ENCODE assay signal across 9 cellular contexts in genomic region chr19:40612831-40613668, GRCh38. TPM values are rescaled to one million over a fixed set of nuclear protein-coding genes. Genes with fewer than 3 reads are reported as not detected.
DNase-seq lines count a peak whose midpoint lies in the region; ATAC-seq, FAIRE-seq and TF ChIP-seq lines count a peak whose summit lies in the region.
"Had no signal": no experiment of that assay in that cellular context is flagged by ENCODE, and none has a peak within 500 bp of the region (broad histone marks: within the 10 kb centered on the region; RNA-seq: fewer than 3 reads in every experiment).

No MANE protein-coding gene starts in this region.

- peak overlapping the region; percentile 94 for H3K9ac ChIP-seq in astrocyte (ENCODE audit: low read length)

- H3K27ac Mint-ChIP-seq in T-cell (peak overlapping the region; percentile 93 to 95), astrocyte (ENCODE audit: unreplicated experiment) (no peak overlapping the region)

- CTCF ChIA-PET in T-cell (lab: Charles Lee) = interaction anchor here in 1 of 2 donors (0.6 kb wide), 2 partner anchors 12 to 14 kb away, joined by 3 read pairs; no protein-coding TSS in a partner anchor

- no peaks in the 10 kb centered on the region for H3K27me3 ChIP-seq in astrocyte (ENCODE audit: insufficient read depth, low read length)

- FAIRE-seq in astrocyte (lab: Jason Lieb, UNC) = no peak

- H2AFZ ChIP-seq in astrocyte (ENCODE audit: low read depth, low read length) = peak overlapping the region; percentile 67

- H3K4me1 Mint-ChIP-seq in T-cell (peaks cover 49 to 70% (median 68%) of the 10 kb centered on the region in 3 donors), astrocyte (ENCODE audit: low read depth, unreplicated experiment) (peaks cover 7% of the 10 kb centered on the region)

- H4K20me1 ChIP-seq in astrocyte (ENCODE audit: insufficient read depth, low read length) = no peaks in the 10 kb centered on the region

- no peaks in the 10 kb centered on the region for H3K36me3 ChIP-seq in astrocyte (ENCODE audit: insufficient read depth, low read length)

- peak overlapping the region; percentile 98 for H3K4me2 ChIP-seq in astrocyte (ENCODE audit: low read length)

- peak overlapping the region; percentile 90 for H3K27ac ChIP-seq in astrocyte (ENCODE audit: low read depth, low read length)
- H3K27ac ChIP-seq: C4-2B had no signal

- peaks cover 41% of the 10 kb centered on the region for H3K4me1 ChIP-seq in astrocyte (ENCODE audit: insufficient read depth, low read length)

- H3K4me3 ChIP-seq in astrocyte (ENCODE audit: insufficient read depth, low read depth, low read length) = peak overlapping the region; percentile 66

- ATAC-seq in T-cell (replicated peaks in 1 of 4) (peak in 1 of 4 experiments; percentile 6), GM18861 (IDR thresholded peaks at IDR 0.05; ENCODE audit: unreplicated experiment) (no peak)

- H3K9me3 Mint-ChIP-seq in T-cell (no peaks in the 10 kb centered on the region), astrocyte (ENCODE audit: unreplicated experiment) (no peaks in the 10 kb centered on the region)

- TF ChIP-seq CTCF in astrocyte (IDR thresholded peaks at IDR 0.05; ENCODE audit: insufficient read depth, low read depth, low read length) = no peak

- H3K27me3 Mint-ChIP-seq in T-cell (no peaks in the 10 kb centered on the region), astrocyte (ENCODE audit: low read depth, unreplicated experiment) (peaks cover 22% of the 10 kb centered on the region)

- no peaks in the 10 kb centered on the region for H3K9me3 ChIP-seq in astrocyte (ENCODE audit: insufficient read depth, low read depth, low read length)

- peak overlapping the region; percentile 85 to 93 (median 91) for H3K4me3 Mint-ChIP-seq in T-cell
- H3K4me3 Mint-ChIP-seq in astrocyte (ENCODE audit: unreplicated experiment) = peak overlapping the region; percentile 94

- H3K36me3 Mint-ChIP-seq in T-cell = no peaks in the 10 kb centered on the region
- H3K36me3 Mint-ChIP-seq in astrocyte (ENCODE audit: low read depth, unreplicated experiment) = peaks cover 1% of the 10 kb centered on the region

- peaks cover 3% of the 10 kb centered on the region for H3K79me2 ChIP-seq in astrocyte (ENCODE audit: insufficient read depth, low read length)

- POLR2A ChIA-PET in T-cell (lab: Charles Lee) = no interaction called here

- DNase-seq in NCI-H2029 (lab: John Stamatoyannopoulos, UW) (peak; percentile 63), NCI-H2029 treated with DMSO at 0.1 percent for 48 hours (lab: John Stamatoyannopoulos, UW) (no peak), T-cell (peak in 32 of 34 experiments; percentile 30 to 72 (median 56)), astrocyte (ENCODE audit: low read depth) (no peak), left kidney (ENCODE audit: low read depth, low spot score) (peak; percentile 74), A172 (ENCODE audit: low spot score) (no peak)
- peak; percentile 54 for DNase-seq in stimulated activated CD8-positive, alpha-beta memory T cell treated with anti-CD3 and anti-CD28 coated beads, Interleukin-12 subunit alpha, Interleukin-12 subunit beta, amount 100 ng/mL, for 24 hours (ENCODE audit: extremely low read depth)

RNA-seq across cellular contexts. Expression of gene LTBP4, which starts 11.9 kb away (rescaled TPM):
- 100 to 1,000 TPM in 4 of 5 donors, 10 to 100 TPM in 1; 90.9 to 215 (median 160) TPM for total RNA-seq in T-cell
- total RNA-seq in astrocyte = 46.9 and 63.5 TPM in 2 replicates
- 10.8 and 13.9 TPM in 2 replicates for total RNA-seq in A172 (2014; rRNA removed; shearing (Covaris generic))

RNA-seq across cellular contexts. Expression of gene SHKBP1, which starts 36.4 kb away (rescaled TPM):
- total RNA-seq in T-cell = 100 to 1,000 TPM; 117 to 153 (median 142) TPM
- total RNA-seq in astrocyte = 56.3 and 60.4 TPM in 2 replicates
- 43.8 and 70.2 TPM in 2 replicates for total RNA-seq in A172 (2014; rRNA removed; shearing (Covaris generic))

Comparison
In these comparisons a context has a peak if more than half of its experiments do, and no peak if none do; other contexts are left out.
1. DNase-seq: peak in NCI-H2029 (single experiment), T-cell (32 of 34), left kidney (single experiment) and stimulated activated CD8-positive, alpha-beta memory T cell treated with anti-CD3 and anti-CD28 coated beads, Interleukin-12 subunit alpha, Interleukin-12 subunit beta, amount 100 ng/mL, for 24 hours (single experiment); none in NCI-H2029 treated with DMSO at 0.1 percent for 48 hours (single experiment), astrocyte (single experiment) and A172 (single experiment).